In genomic region chr22:49262167-49262566, GRCh38 we compare ENCODE assay signal across 13 cellular contexts.
"Had no signal": no experiment of that assay in that cellular context is flagged by ENCODE, and none has a peak within 500 bp of the region (broad histone marks: within the 10 kb centered on the region; RNA-seq: fewer than 3 reads in every experiment).

No MANE protein-coding gene starts in this region.

- DNase-seq: colonic mucosa; effector CD4-positive, alpha-beta T cell; foreskin melanocyte; left ventricle myocardium superior; mesenchymal stem cell; naive B cell; sigmoid colon; stimulated activated CD4-positive, alpha-beta T cell treated with anti-CD3 and anti-CD28 coated beads, Interleukin-2, amount 100 ng/mL, for 24 hours; stimulated activated CD4-positive, alpha-beta T cell treated with anti-CD3 and anti-CD28 coated beads, Interleukin-4, amount 100 ng/mL, for 4 hours; stimulated activated naive CD4-positive, alpha-beta T cell; upper lobe of left lung had no signal

- H3K4me1 Mint-ChIP-seq: naive B cell, nephron had no signal

- H3K9me3 Mint-ChIP-seq: nephron had no signal

- ATAC-seq: left colon, left ventricle myocardium superior had no signal

- H3K36me3 Mint-ChIP-seq: naive B cell had no signal

- H3K4me3 Mint-ChIP-seq: naive B cell, nephron had no signal

- H3K27ac Mint-ChIP-seq: naive B cell, nephron had no signal
